Comparison of ENCODE assay signal across 1 cellular context in genomic region chr2:99389371-99389770, GRCh38.
TF ChIP-seq lines count a peak whose summit lies in the region.

No MANE protein-coding gene starts in this region.

TF ChIP-seq in SK-N-SH treated with all-trans-retinoic acid at 6 μM for 48 hours, 23 proteins besides CTCF, POLR2A, EP300 and RAD21 (continued from another document):
- TF ChIP-seq, protein P1, sequence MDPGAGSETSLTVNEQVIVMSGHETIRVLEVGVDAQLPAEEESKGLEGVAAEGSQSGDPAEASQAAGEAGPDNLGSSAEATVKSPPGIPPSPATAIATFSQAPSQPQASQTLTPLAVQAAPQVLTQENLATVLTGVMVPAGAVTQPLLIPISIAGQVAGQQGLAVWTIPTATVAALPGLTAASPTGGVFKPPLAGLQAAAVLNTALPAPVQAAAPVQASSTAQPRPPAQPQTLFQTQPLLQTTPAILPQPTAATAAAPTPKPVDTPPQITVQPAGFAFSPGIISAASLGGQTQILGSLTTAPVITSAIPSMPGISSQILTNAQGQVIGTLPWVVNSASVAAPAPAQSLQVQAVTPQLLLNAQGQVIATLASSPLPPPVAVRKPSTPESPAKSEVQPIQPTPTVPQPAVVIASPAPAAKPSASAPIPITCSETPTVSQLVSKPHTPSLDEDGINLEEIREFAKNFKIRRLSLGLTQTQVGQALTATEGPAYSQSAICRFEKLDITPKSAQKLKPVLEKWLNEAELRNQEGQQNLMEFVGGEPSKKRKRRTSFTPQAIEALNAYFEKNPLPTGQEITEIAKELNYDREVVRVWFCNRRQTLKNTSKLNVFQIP (CRISPR knock-in tag; IDR thresholded peaks at IDR 0.05; ENCODE audit: borderline replicate concordance, low read depth): no peak
- TF ChIP-seq GLIS3 (CRISPR knock-in tag; IDR thresholded peaks at IDR 0.05) (no peak), CSDC2 (CRISPR knock-in tag; IDR thresholded peaks at IDR 0.05) (no peak), ZFP30 (CRISPR knock-in tag; IDR thresholded peaks at IDR 0.05) (no peak), OSR1 (CRISPR knock-in tag; IDR thresholded peaks at IDR 0.05) (no peak), PPARA (CRISPR knock-in tag; IDR thresholded peaks at IDR 0.05; ENCODE audit: borderline replicate concordance) (no peak), ZC3H10 (CRISPR knock-in tag; IDR thresholded peaks at IDR 0.05) (no peak), SNAI2 (CRISPR knock-in tag; IDR thresholded peaks at IDR 0.05) (no peak), ISL1 (CRISPR knock-in tag; IDR thresholded peaks at IDR 0.05) (no peak), ZNF565 (CRISPR knock-in tag; conservative IDR thresholded peaks at IDR 0.05; ENCODE audit: low read depth) (no peak), BACH2 (CRISPR knock-in tag; IDR thresholded peaks at IDR 0.05; ENCODE audit: borderline replicate concordance) (no peak), ARNTL (CRISPR knock-in tag; IDR thresholded peaks at IDR 0.05; ENCODE audit: borderline replicate concordance, low read depth) (no peak), CREB5 (CRISPR knock-in tag; IDR thresholded peaks at IDR 0.05; ENCODE audit: low read depth) (no peak)
